29 cellular contexts compared by ENCODE assay signal in the genomic region with DNA sequence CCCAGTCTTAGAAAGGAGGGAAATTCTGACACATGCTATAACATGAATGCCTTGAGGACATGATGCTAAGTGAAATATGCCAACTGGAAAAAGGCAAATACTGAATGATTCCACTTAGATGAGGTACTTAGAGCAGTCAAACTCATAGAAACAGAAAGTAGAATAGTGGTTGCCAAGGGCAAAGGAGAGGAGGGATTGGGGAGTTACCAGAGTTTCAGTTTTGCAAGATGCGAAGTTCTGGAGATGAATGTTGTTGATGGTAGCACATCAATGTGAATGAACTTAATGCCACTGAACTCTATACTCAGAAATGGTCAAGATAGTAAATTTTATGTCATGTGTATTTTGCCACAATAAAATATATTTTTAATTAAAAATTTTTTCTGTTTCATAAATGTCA. TPM values are rescaled to one million over a fixed set of nuclear protein-coding genes. Genes with fewer than 3 reads are reported as not detected.
DNase-seq lines count a peak whose midpoint lies in the region; ATAC-seq and TF ChIP-seq lines count a peak whose summit lies in the region.
"Had no signal": no experiment of that assay in that cellular context is flagged by ENCODE, and none has a peak within 500 bp of the region (broad histone marks: within the 10 kb centered on the region; RNA-seq: fewer than 3 reads in every experiment).

No MANE protein-coding gene starts in this region.

- TF ChIP-seq CTCF in GM12865 (IDR thresholded peaks at IDR 0.05; ENCODE audit: insufficient read depth, low read depth, low read length, missing control alignments), result no peak

- DNase-seq in GM12865 (ENCODE audit: low read depth) (peak; percentile 68), MV-4-11 (lab: John Stamatoyannopoulos, UW) (peak; percentile 35), H4 (ENCODE audit: low spot score) (no peak), midbrain (lab: John Stamatoyannopoulos, UW) (no peak)
- DNase-seq in stimulated activated CD4-positive, alpha-beta T cell treated with anti-CD3 and anti-CD28 coated beads, Interleukin-4, amount 100 ng/mL, for 1 hour, result no peak
- DNase-seq: activated CD4-positive, CD25-positive, alpha-beta regulatory T cell treated with anti-CD3 and anti-CD28 coated beads, Interleukin-2, amount 50 U/mL, for 72 hours; activated T-cell treated with anti-CD3 and anti-CD28 coated beads, Interleukin-2, amount 50 U/mL, for 24 hours; hippocampal formation; IMR-90; left cardiac atrium; NCI-H1105 treated with DMSO at 0.1 percent for 48 hours; NCI-H2081; NCI-H774; pancreas; retina; upper lobe of left lung had no signal

- peak; percentile 63 for ATAC-seq in GM18511 (IDR thresholded peaks at IDR 0.05; ENCODE audit: unreplicated experiment)
- ATAC-seq in HG02763 (IDR thresholded peaks at IDR 0.05; ENCODE audit: unreplicated experiment), result peak; percentile 54
- ATAC-seq: GM23338, left cardiac atrium, pancreas had no signal

- no peak overlapping the region for H3K4me3 ChIP-seq in GM12865 (ENCODE audit: low read depth, low read length)
- H3K4me3 ChIP-seq: BLaER1 treated with 17β-estradiol and CSF1 and Interleukin-3, amounts not matched to agents 10 nM and 100 nM; GM23338; pancreas; skin epidermis; upper lobe of left lung had no signal

RNA-seq across cellular contexts. Expression of gene DRGX, which starts 38.9 kb away (rescaled TPM):
- not detected in 2 replicates for total RNA-seq in H4 (2014; rRNA removed; shearing (Covaris generic))
- total RNA-seq: chondrocyte; GM23338; IMR-90; left cardiac atrium; lung microvascular endothelial cell; pancreas; RPMI7951; SK-MEL-5; subcutaneous adipose tissue; T-helper 1 cell treated with Interleukin-12 subunit alpha and Interleukin-12 subunit beta and Interleukin-4 antibody, amounts not matched to agents 30 ng/mL and 1 ng/mL, for 36 hours had no signal

RNA-seq across cellular contexts. Expression of gene C10orf71, which starts 58.0 kb away (rescaled TPM):
- total RNA-seq in H4 (2014; rRNA removed; shearing (Covaris generic)), result not detected in 2 replicates
- total RNA-seq: chondrocyte; G401; GM23338; IMR-90; lung microvascular endothelial cell; neural crest cell; RPMI7951; SK-MEL-5; subcutaneous adipose tissue; T-helper 1 cell treated with Interleukin-12 subunit alpha and Interleukin-12 subunit beta and Interleukin-4 antibody, amounts not matched to agents 30 ng/mL and 1 ng/mL, for 36 hours; upper lobe of left lung had no signal

Comparison
In these comparisons a context has a peak if more than half of its experiments do, and no peak if none do; other contexts are left out.
1. DNase-seq: peak in GM12865 (single experiment) and MV-4-11 (single experiment); none in stimulated activated CD4-positive, alpha-beta T cell treated with anti-CD3 and anti-CD28 coated beads, Interleukin-4, amount 100 ng/mL, for 1 hour (single experiment), H4 (single experiment) and midbrain (single experiment).